8 cellular contexts compared by ENCODE assay signal in the genomic region with DNA sequence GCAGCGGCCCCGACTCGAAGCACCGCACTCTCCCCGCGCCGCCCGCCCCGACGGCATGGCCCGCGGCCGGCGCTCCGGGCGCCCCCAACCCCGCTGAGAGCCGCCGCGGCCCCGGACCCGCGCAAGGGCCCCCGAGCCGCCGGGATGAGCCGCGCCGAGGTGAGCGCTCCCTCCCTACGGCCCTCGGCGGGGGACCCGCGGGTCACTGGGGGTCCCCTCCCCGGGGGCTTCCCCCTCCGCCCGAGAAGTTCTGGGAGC. TPM values are rescaled to one million over a fixed set of nuclear protein-coding genes. Genes with fewer than 3 reads are reported as not detected.
A peak's percentile ranks its signal among the peaks of the same experiment; 100 is the strongest.
DNase-seq lines count a peak whose midpoint lies in the region; ATAC-seq and TF ChIP-seq lines count a peak whose summit lies in the region.

No MANE protein-coding gene starts in this region.

- H3K36me3 Mint-ChIP-seq in WTC11, result no peaks in the 10 kb centered on the region

- TF ChIP-seq CTCF in 22Rv1 (IDR thresholded peaks at IDR 0.05), result no peak
- no peak for TF ChIP-seq CTCF in WTC11 (IDR thresholded peaks at IDR 0.05)
- no peak for TF ChIP-seq CTCF in omental fat pad (IDR thresholded peaks at IDR 0.05)

- ATAC-seq in GM21381 (IDR thresholded peaks at IDR 0.05; ENCODE audit: unreplicated experiment), result peak; percentile 4
- ATAC-seq in WTC11, result no peak
- no peak for ATAC-seq in HG03439 (IDR thresholded peaks at IDR 0.05; ENCODE audit: unreplicated experiment)
- ATAC-seq in omental fat pad (ENCODE audit: low FRiP score), result no peak

- peaks cover 0 to 4% (median 0%) of the 10 kb centered on the region in 5 donors for H3K36me3 ChIP-seq in subcutaneous abdominal adipose tissue (ENCODE audit: control insufficient read depth in 5 of 5, insufficient read depth in 5 of 5, low read length in 5 of 5)

- H3K9me3 Mint-ChIP-seq in WTC11, result no peaks in the 10 kb centered on the region

- peak overlapping the region; percentile 56 to 99 (median 95) for H3K9ac ChIP-seq in subcutaneous abdominal adipose tissue (ENCODE audit: low read length in 5 of 5)

- H3K27ac Mint-ChIP-seq in WTC11, result no peak overlapping the region

- H3K4me1 Mint-ChIP-seq in WTC11, result peaks cover 21% of the 10 kb centered on the region

- H3K27me3 ChIP-seq in subcutaneous abdominal adipose tissue (ENCODE audit: control insufficient read depth in 5 of 5, insufficient read depth in 4 of 5, low read length in 5 of 5), result no peaks in the 10 kb centered on the region

- H3K4me1 ChIP-seq in subcutaneous abdominal adipose tissue (ENCODE audit: control insufficient read depth in 5 of 5, insufficient read depth in 5 of 5, low read length in 5 of 5), result peaks cover 5 to 44% (median 34%) of the 10 kb centered on the region in 5 donors

- CTCF ChIA-PET in WTC11 (lab: Charles Lee), result interaction anchor here (0.7 to 6.3 kb wide), 16 partner anchors 9 to 248 kb away, joined by 3 to 138 read pairs (median 4); partner anchors contain the start of genes CGRRF1 and GMFB

- POLR2A ChIA-PET in WTC11 (lab: Charles Lee), result interaction anchor here (0.7 to 2.7 kb wide), 10 partner anchors 9 to 239 kb away, joined by 3 to 19 read pairs (median 5); partner anchors contain the start of gene CGRRF1

- DNase-seq in WTC11 (ENCODE audit: low spot score), result no peak
- no peak for DNase-seq in NCI-H526 treated with DMSO at 0.1 percent for 48 hours (lab: John Stamatoyannopoulos, UW)
- DNase-seq in omental fat pad (ENCODE audit: low spot score), result no peak

- H3K4me3 ChIP-seq in iPS-11a (ENCODE audit: low read depth, low read length) (peak overlapping the region; percentile 72), subcutaneous abdominal adipose tissue (ENCODE audit: low read depth in 1 of 5, low read length in 5 of 5) (peak overlapping the region in 4 of 5 donors; percentile 82 to 92 (median 84))

- no peaks in the 10 kb centered on the region for H3K9me3 ChIP-seq in subcutaneous abdominal adipose tissue (ENCODE audit: control insufficient read depth in 5 of 5, low read length in 5 of 5)

- H3K27me3 Mint-ChIP-seq in WTC11 (ENCODE audit: low read depth), result peaks cover 36% of the 10 kb centered on the region

- peak overlapping the region; percentile 74 for H3K4me3 Mint-ChIP-seq in WTC11

- peak overlapping the region; percentile 84 for H3K27ac ChIP-seq in 22Rv1
- peak overlapping the region; percentile 99 for H3K27ac ChIP-seq in subcutaneous abdominal adipose tissue (ENCODE audit: low read depth, low read length)

TF ChIP-seq in WTC11, 78 proteins besides CTCF, POLR2A, EP300 and RAD21:
- TF ChIP-seq STAT6 (CRISPR knock-in tag; conservative IDR thresholded peaks at IDR 0.05; ENCODE audit: low read depth), result no peak
- TF ChIP-seq CREM (CRISPR knock-in tag; IDR thresholded peaks at IDR 0.05), result 0 out of 2 replicates have a peak, but pooled peaks have one; percentile 14
TF ChIP-seq in WTC11: peak in this region for 1.

RNA-seq across cellular contexts. Expression of gene SAMD4A, which starts 0.8 kb away (rescaled TPM):
- total RNA-seq in WTC11 (2021) (5.2 to 6.0 TPM (median 5.3 TPM) in 3 replicates), omental fat pad (100 to 1,000 TPM in 1 of 4 donors, 10 to 100 TPM in 3; 33.9 to 116 (median 38.3) TPM)

RNA-seq across cellular contexts. Expression of gene CGRRF1, which starts 56.4 kb away (rescaled TPM):
- total RNA-seq in WTC11 (2021) (13.0 to 17.5 TPM (median 15.1 TPM) in 3 replicates), omental fat pad (10 to 100 TPM; 18.0 to 21.8 (median 18.9) TPM)
